Comparison of ENCODE assay signal across 8 cellular contexts in the genomic region with DNA sequence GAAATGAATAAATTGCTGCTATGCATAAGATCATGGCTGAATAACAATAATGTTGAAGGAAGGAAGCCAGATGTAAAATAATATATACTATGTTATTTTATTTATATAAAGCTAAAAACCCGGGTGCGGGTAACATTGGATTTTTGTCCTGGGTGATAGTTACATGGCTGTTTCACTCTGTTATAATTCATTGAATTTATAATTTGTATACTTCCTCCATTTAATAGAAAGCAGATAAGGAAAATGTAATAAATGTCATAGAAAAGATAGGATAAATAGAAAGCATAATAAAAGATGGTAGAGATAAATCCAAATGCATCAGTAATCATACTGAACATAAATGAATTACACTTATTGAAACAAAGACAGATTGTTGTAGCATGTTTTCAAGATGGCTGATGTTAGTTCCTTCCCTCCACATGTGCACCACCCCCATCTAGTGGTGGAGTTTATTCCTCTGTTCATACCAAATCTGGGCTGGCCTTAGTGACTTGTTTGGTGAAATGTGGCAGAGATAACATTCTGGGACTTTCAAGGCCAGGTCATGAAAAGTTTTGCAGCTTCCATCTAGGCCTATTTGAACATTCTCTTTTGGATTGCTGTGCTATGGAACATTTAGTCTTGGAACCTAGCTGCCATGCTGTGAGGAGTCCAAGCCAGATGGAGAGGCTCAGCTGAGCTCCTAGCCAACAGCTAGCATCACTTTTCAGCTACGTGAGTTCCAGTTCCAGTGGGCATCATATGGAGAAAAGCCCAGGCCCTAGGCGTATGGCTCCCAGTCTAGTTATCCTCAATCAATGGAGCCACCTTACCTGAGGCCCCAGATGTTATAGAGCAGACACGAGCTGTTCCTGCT. TPM values are rescaled to one million over a fixed set of nuclear protein-coding genes. Genes with fewer than 3 reads are reported as not detected.
A peak's percentile ranks its signal among the peaks of the same experiment; 100 is the strongest.
DNase-seq lines count a peak whose midpoint lies in the region; ATAC-seq and TF ChIP-seq lines count a peak whose summit lies in the region.

No MANE protein-coding gene starts in this region.

- H3K4me3 ChIP-seq in BJ (ENCODE audit: low read depth, low read length) (no peak overlapping the region), endocrine pancreas (ENCODE audit: control insufficient read depth, insufficient read depth, low read length) (peak overlapping the region; percentile 28), thoracic aorta (no peak overlapping the region), MG63 (no peak overlapping the region)

- H3K27me3 ChIP-seq in BJ (ENCODE audit: control insufficient read depth, insufficient read depth, low read length), result no peaks in the 10 kb centered on the region
- no peaks in the 10 kb centered on the region for H3K27me3 ChIP-seq in endocrine pancreas (ENCODE audit: control insufficient read depth, insufficient read depth, low read length)
- H3K27me3 ChIP-seq in thoracic aorta (replicated peaks; ENCODE audit: insufficient read depth), result no peaks in the 10 kb centered on the region
- no peaks in the 10 kb centered on the region for H3K27me3 ChIP-seq in MG63

- H3K9ac ChIP-seq in endocrine pancreas (ENCODE audit: control insufficient read depth, insufficient read depth, low read length), result no peak overlapping the region

- H3K36me3 Mint-ChIP-seq in natural killer cell treated with Interleukin-12 subunit alpha and Interleukin-12 subunit beta and Interleukin-15 and Interleukin-18, amount 100 ng/mL, for 72 hours, result no peaks in the 10 kb centered on the region

- DNase-seq in BJ (ENCODE audit: low read depth), result no peak
- peak; percentile 75 for DNase-seq in NCI-H2171 treated with DMSO at 0.1 percent for 48 hours (lab: John Stamatoyannopoulos, UW)
- DNase-seq in activated CD4-positive, alpha-beta T cell treated with anti-CD3 and anti-CD28 coated beads, Interleukin-2, amount 50 U/mL, for 4 hours, result peak; percentile 53 to 59
- DNase-seq in natural killer cell treated with Interleukin-12 subunit alpha and Interleukin-12 subunit beta and Interleukin-15 and Interleukin-18, amount 100 ng/mL, for 72 hours (ENCODE audit: low spot score), result peak; percentile 82
- no peak for DNase-seq in thoracic aorta (ENCODE audit: low spot score)
- no peak for DNase-seq in MG63

- TF ChIP-seq CTCF in BJ (IDR thresholded peaks at IDR 0.05; ENCODE audit: insufficient read depth, low read depth, low read length) (peak; percentile 69), thoracic aorta (IDR thresholded peaks at IDR 0.05) (peak; percentile 31)

- CTCF ChIA-PET in BJ (lab: Yijun Ruan, JAX), result interaction anchor here (0.5 to 3.4 kb wide), 22 partner anchors 9 to 1675 kb away, joined by 3 to 82 read pairs (median 4); no protein-coding TSS in a partner anchor

- no peak overlapping the region for H3K27ac ChIP-seq in thoracic aorta

- H3K27me3 Mint-ChIP-seq in natural killer cell treated with Interleukin-12 subunit alpha and Interleukin-12 subunit beta and Interleukin-15 and Interleukin-18, amount 100 ng/mL, for 72 hours, result no peaks in the 10 kb centered on the region

- H3K27ac Mint-ChIP-seq in natural killer cell treated with Interleukin-12 subunit alpha and Interleukin-12 subunit beta and Interleukin-15 and Interleukin-18, amount 100 ng/mL, for 72 hours, result peak overlapping the region in 1 of 2 donors; percentile 63

- no peaks in the 10 kb centered on the region for H3K9me3 Mint-ChIP-seq in natural killer cell treated with Interleukin-12 subunit alpha and Interleukin-12 subunit beta and Interleukin-15 and Interleukin-18, amount 100 ng/mL, for 72 hours

- H3K4me1 ChIP-seq in endocrine pancreas (ENCODE audit: control insufficient read depth, insufficient read depth, low read length) (no peaks in the 10 kb centered on the region), thoracic aorta (ENCODE audit: control insufficient read depth in 1 of 2, low read depth in 2 of 2) (no peaks in the 10 kb centered on the region)

- peak overlapping the region; percentile 55 for H3K4me3 Mint-ChIP-seq in natural killer cell treated with Interleukin-12 subunit alpha and Interleukin-12 subunit beta and Interleukin-15 and Interleukin-18, amount 100 ng/mL, for 72 hours

- POLR2A ChIA-PET in BJ (lab: Charles Lee), result no interaction called here

- H3K36me3 ChIP-seq in BJ (ENCODE audit: control insufficient read depth, insufficient read depth, low read length) (no peaks in the 10 kb centered on the region), endocrine pancreas (ENCODE audit: control insufficient read depth, insufficient read depth, low read length) (no peaks in the 10 kb centered on the region), thoracic aorta (no peaks in the 10 kb centered on the region), MG63 (no peaks in the 10 kb centered on the region)

- H3K4me1 Mint-ChIP-seq in natural killer cell treated with Interleukin-12 subunit alpha and Interleukin-12 subunit beta and Interleukin-15 and Interleukin-18, amount 100 ng/mL, for 72 hours (ENCODE audit: low read depth in 2 of 2), result no peaks in the 10 kb centered on the region

- ATAC-seq in GM19395 (IDR thresholded peaks at IDR 0.05; ENCODE audit: unreplicated experiment) (peak; percentile 54), thoracic aorta (ENCODE audit: insufficient number of reproducible peaks, low FRiP score, low read depth) (no peak)
- ATAC-seq in natural killer cell treated with Interleukin-12 subunit alpha and Interleukin-12 subunit beta and Interleukin-15 and Interleukin-18, amount 100 ng/mL, for 72 hours, result peak; percentile 83 to 88

- H3K9me3 ChIP-seq in endocrine pancreas (ENCODE audit: control insufficient read depth, low read length) (no peaks in the 10 kb centered on the region), thoracic aorta (no peaks in the 10 kb centered on the region), MG63 (0 out of 2 replicates have a peak, but pooled peaks cover 7% of the 10 kb centered on the region)

RNA-seq across cellular contexts. Expression of a gene that starts 46.9 kb away (rescaled TPM):
- 7.8 and 11.4 TPM in 2 replicates for polyA plus RNA-seq in BJ (2011; rRNA removed)
- 6.1 and 9.2 TPM in 2 replicates for polyA minus RNA-seq in BJ (2011; rRNA and poly(A)+ RNA removed)
- total RNA-seq in natural killer cell treated with Interleukin-12 subunit alpha and Interleukin-12 subunit beta and Interleukin-15 and Interleukin-18, amount 100 ng/mL, for 72 hours, result 10 to 100 TPM; 12.1 to 15.9 TPM
- total RNA-seq in thoracic aorta, result 10 to 100 TPM; 28.3 to 31.4 TPM
- total RNA-seq in MG63 (2014; rRNA removed; shearing (Covaris generic); ENCODE audit: low replicate concordance), result 4.8 and 5.5 TPM in 2 replicates

Comparison
In these comparisons a context has a peak if more than half of its experiments do, and no peak if none do; other contexts are left out.
1. DNase-seq: peak in NCI-H2171 treated with DMSO at 0.1 percent for 48 hours (single experiment), activated CD4-positive, alpha-beta T cell treated with anti-CD3 and anti-CD28 coated beads, Interleukin-2, amount 50 U/mL, for 4 hours (2 of 2) and natural killer cell treated with Interleukin-12 subunit alpha and Interleukin-12 subunit beta and Interleukin-15 and Interleukin-18, amount 100 ng/mL, for 72 hours (single experiment); none in BJ (single experiment), thoracic aorta (single experiment) and MG63 (single experiment).